Comparison of ENCODE assay signal across 23 cellular contexts in genomic region chr10:85601526-85601925, GRCh38.
A peak's percentile ranks its signal among the peaks of the same experiment; 100 is the strongest.
DNase-seq lines count a peak whose midpoint lies in the region; ATAC-seq, FAIRE-seq and TF ChIP-seq lines count a peak whose summit lies in the region.
"Had no signal": no experiment of that assay in that cellular context is flagged by ENCODE, and none has a peak within 500 bp of the region (broad histone marks: within the 10 kb centered on the region; RNA-seq: fewer than 3 reads in every experiment).

No MANE protein-coding gene starts in this region.

- peak; percentile 23 for DNase-seq in right atrium auricular region (ENCODE audit: low spot score)
- no peak for DNase-seq in right cardiac atrium
- DNase-seq in islet precursor cell, result peak; percentile 67
- DNase-seq in substantia nigra (lab: John Stamatoyannopoulos, UW), result no peak
- no peak for DNase-seq in H54 (ENCODE audit: insufficient read length, low spot score)
- DNase-seq: CD4-positive, CD25-positive, alpha-beta regulatory T cell; DMS153; DND-41; GOT3; NCI-H1092; NCI-H1417 treated with DMSO at 0.1 percent for 48 hours; NCI-H1694 treated with DMSO at 0.1 percent for 48 hours; NCI-H2081; NCI-H2227 treated with DMSO at 0.1 percent for 48 hours; NCI-H526 treated with DMSO at 0.1 percent for 48 hours; PC-9; SJCRH30 had no signal

- 92% methylated on average over 9 of the region's 9 CpGs for WGBS in right cardiac atrium

- no peak for TF ChIP-seq CTCF in right atrium auricular region (IDR thresholded peaks at IDR 0.05)

- no peak for TF ChIP-seq POLR2A in H54 (IDR thresholded peaks at IDR 0.05; ENCODE audit: low read depth, low read length)

- intact Hi-C loops in right cardiac atrium (cut with DNase I), result no loop called here

- ATAC-seq in right cardiac atrium, result no peak
- no peak for ATAC-seq in GM21526 (IDR thresholded peaks at IDR 0.05; ENCODE audit: low FRiP score, unreplicated experiment)
- ATAC-seq in GM19023 (IDR thresholded peaks at IDR 0.05; ENCODE audit: unreplicated experiment), result no peak
- ATAC-seq: HCT116, Right ventricle myocardium inferior had no signal

- H3K36me3 ChIP-seq in right atrium auricular region, result no peaks in the 10 kb centered on the region
- H3K36me3 ChIP-seq: BLaER1, SJCRH30 had no signal

- FAIRE-seq in H54 (lab: Jason Lieb, UNC), result no peak
- FAIRE-seq: A204.1 had no signal

- H3K4me3 ChIP-seq in right atrium auricular region (no peak overlapping the region), right cardiac atrium (ENCODE audit: low read length) (no peak overlapping the region)
- H3K4me3 ChIP-seq: BLaER1, PC-9, SJCRH30 had no signal

- H3K9me3 ChIP-seq in right atrium auricular region, result no peaks in the 10 kb centered on the region
- H3K9me3 ChIP-seq in right cardiac atrium (ENCODE audit: control insufficient read depth, low read length), result no peaks in the 10 kb centered on the region
- H3K9me3 ChIP-seq: BLaER1, SJCRH30 had no signal

- no peaks in the 10 kb centered on the region for H3K4me1 ChIP-seq in right atrium auricular region
- no peaks in the 10 kb centered on the region for H3K4me1 ChIP-seq in right cardiac atrium (ENCODE audit: control insufficient read depth, insufficient read depth, low read length)
- H3K4me1 ChIP-seq: BLaER1, SJCRH30 had no signal

- H3K27ac ChIP-seq in right atrium auricular region (no peak overlapping the region), right cardiac atrium (ENCODE audit: low read length) (no peak overlapping the region), substantia nigra (ENCODE audit: low read depth, low read length, poor library complexity, severe bottlenecking) (peak overlapping the region; percentile 90)
- H3K27ac ChIP-seq: BLaER1, PC-9, SJCRH30 had no signal

- H3K27me3 ChIP-seq in right atrium auricular region (no peaks in the 10 kb centered on the region), right cardiac atrium (ENCODE audit: control insufficient read depth, insufficient read depth) (no peaks in the 10 kb centered on the region)
- H3K27me3 ChIP-seq: BLaER1, SJCRH30 had no signal

Comparison
In these comparisons a context has a peak if more than half of its experiments do, and no peak if none do; other contexts are left out.
1. DNase-seq: peak in right atrium auricular region (single experiment) and islet precursor cell (single experiment); none in right cardiac atrium (0 of 3), substantia nigra (0 of 49) and H54 (single experiment).